In the genomic region with DNA sequence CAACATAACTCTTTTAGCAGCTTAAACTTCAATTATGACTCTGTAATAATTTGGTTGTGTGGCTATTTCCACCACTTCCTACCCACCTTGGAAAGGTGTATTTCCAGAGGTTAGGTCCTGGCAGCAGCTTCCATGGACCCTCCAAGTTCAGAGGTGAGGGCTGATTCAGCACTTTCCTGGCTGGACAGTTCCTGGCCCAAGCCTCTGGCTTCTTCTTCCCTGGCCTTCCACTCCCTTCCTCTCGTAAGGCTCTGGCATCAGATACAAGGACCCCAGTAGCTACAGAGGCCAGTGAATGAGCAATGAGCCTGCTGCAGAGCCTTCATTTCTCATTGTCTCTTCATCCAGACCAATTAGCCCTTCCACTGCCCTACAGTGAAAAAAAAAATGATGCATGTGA, we compare ENCODE assay signal across 17 cellular contexts.
A peak's percentile ranks its signal among the peaks of the same experiment; 100 is the strongest.
DNase-seq lines count a peak whose midpoint lies in the region; ATAC-seq and TF ChIP-seq lines count a peak whose summit lies in the region.
"Had no signal": no experiment of that assay in that cellular context is flagged by ENCODE, and none has a peak within 500 bp of the region (broad histone marks: within the 10 kb centered on the region; RNA-seq: fewer than 3 reads in every experiment).

No MANE protein-coding gene starts in this region.

- H3K4ac ChIP-seq in H9 (ENCODE audit: low read depth, low read length) = no peak overlapping the region

- H2AK5ac ChIP-seq in H9 (ENCODE audit: insufficient read length, low read length) = no peak overlapping the region

- H4K20me1 ChIP-seq in H9 (ENCODE audit: control insufficient read depth, insufficient read depth, insufficient read length) = no peaks in the 10 kb centered on the region

- H3K27me3 ChIP-seq in H9 (ENCODE audit: insufficient read depth, low read length) = no peaks in the 10 kb centered on the region
- H3K27me3 ChIP-seq: Peyer's patch had no signal

- POLR2A ChIA-PET in WTC11 (lab: Charles Lee) = no interaction called here

- TF ChIP-seq CTCF in H9 (conservative IDR thresholded peaks at IDR 0.05) (no peak), WTC11 (IDR thresholded peaks at IDR 0.05) (no peak)

- CTCF ChIA-PET in WTC11 (lab: Charles Lee) = no interaction called here

- H2AFZ ChIP-seq in H9 (ENCODE audit: low read length) = no peak overlapping the region

- no peaks in the 10 kb centered on the region for H3K79me2 ChIP-seq in H9 (ENCODE audit: insufficient read depth, low read length)

- H3K9me3 Mint-ChIP-seq in H9 (no peaks in the 10 kb centered on the region; a peak in 1 of 5 replicates), WTC11 (peaks cover 8% of the 10 kb centered on the region), immature natural killer cell (no peaks in the 10 kb centered on the region)
- H3K9me3 Mint-ChIP-seq: CD8-positive, alpha-beta T cell had no signal

- no peak overlapping the region for H2BK120ac ChIP-seq in H9 (ENCODE audit: low read depth, low read length, poor library complexity, severe bottlenecking)

- H3K23ac ChIP-seq in H9 (ENCODE audit: insufficient read length, low read depth, low read length) = no peak overlapping the region

- H3K27ac ChIP-seq in H9 (ENCODE audit: insufficient read length, low read depth, low read length) = no peak overlapping the region
- H3K27ac ChIP-seq: KMS-11, Peyer's patch had no signal

- H2BK20ac ChIP-seq in H9 (ENCODE audit: low read depth, low read length, poor library complexity, severe bottlenecking) = no peak overlapping the region

- H2BK12ac ChIP-seq in H9 (ENCODE audit: insufficient read length, low read depth, low read length) = no peak overlapping the region

- no peak overlapping the region for H2BK15ac ChIP-seq in H9 (ENCODE audit: low read depth, low read length)

- no peak overlapping the region for H4K5ac ChIP-seq in H9 (ENCODE audit: insufficient read length, low read depth, low read length)

- H3K4me2 ChIP-seq in H9 (ENCODE audit: insufficient read depth, insufficient read length, low read length) = no peak overlapping the region
- H3K4me2 ChIP-seq: KMS-11 had no signal

- H3K4me3 Mint-ChIP-seq in H9 (no peak overlapping the region), WTC11 (no peak overlapping the region), immature natural killer cell (no peak overlapping the region)
- H3K4me3 Mint-ChIP-seq: CD8-positive, alpha-beta T cell had no signal

- DNase-seq in H9 (peak; percentile 49), WTC11 (ENCODE audit: low spot score) (peak; percentile 40), iPS-NIHi7 (ENCODE audit: extremely low spot score) (peak; percentile 69), retina (peak; percentile 32), immature natural killer cell (no peak)
- DNase-seq: CD8-positive, alpha-beta T cell; DMS79 treated with DMSO at 0.1 percent for 48 hours; MG63; NCI-H1105 treated with DMSO at 0.1 percent for 48 hours; NCI-H187; NCI-H446 treated with DMSO at 0.1 percent for 48 hours; NCI-H774; Peyer's patch; SHP77 had no signal

- no peak overlapping the region for H3T11ph ChIP-seq in H9 (ENCODE audit: low read length)

- ATAC-seq in WTC11 (peak; percentile 67), GM18517 (IDR thresholded peaks at IDR 0.05; ENCODE audit: unreplicated experiment) (no peak), HG03159 (IDR thresholded peaks at IDR 0.05; ENCODE audit: unreplicated experiment) (no peak)
- ATAC-seq: CD8-positive, alpha-beta T cell had no signal

- H2BK5ac ChIP-seq in H9 (ENCODE audit: insufficient read length, low read length) = no peak overlapping the region

- H3K4me1 Mint-ChIP-seq in H9 (no peaks in the 10 kb centered on the region), WTC11 (no peaks in the 10 kb centered on the region), immature natural killer cell (no peaks in the 10 kb centered on the region)

- no peak overlapping the region for H3K18ac ChIP-seq in H9 (ENCODE audit: insufficient read length, low read depth, low read length)

- H3K9ac ChIP-seq in H9 (ENCODE audit: extremely low read depth, insufficient read length, low read length) = no peak overlapping the region
- H3K9ac ChIP-seq: KMS-11 had no signal

- no peak overlapping the region for H3K14ac ChIP-seq in H9 (ENCODE audit: insufficient read depth, low read length)

- H4K8ac ChIP-seq in H9 (replicated peaks; ENCODE audit: insufficient read length, low read depth, low read length) = no peak overlapping the region

- H3K23me2 ChIP-seq in H9 (ENCODE audit: insufficient read length, low read depth, low read length, poor library complexity, severe bottlenecking) = no peaks in the 10 kb centered on the region

- H4K91ac ChIP-seq in H9 (ENCODE audit: insufficient read length, low read depth, low read length) = no peak overlapping the region

- no peaks in the 10 kb centered on the region for H3K36me3 Mint-ChIP-seq in H9 (ENCODE audit: insufficient read depth in 1 of 3, low read depth in 3 of 3)
- H3K36me3 Mint-ChIP-seq in WTC11 = no peaks in the 10 kb centered on the region
- no peaks in the 10 kb centered on the region for H3K36me3 Mint-ChIP-seq in immature natural killer cell
- H3K36me3 Mint-ChIP-seq: CD8-positive, alpha-beta T cell had no signal

- H3K27me3 Mint-ChIP-seq in H9 (ENCODE audit: low read depth) (peaks cover 3% of the 10 kb centered on the region; the same call in 1 of the 2 replicates), WTC11 (ENCODE audit: low read depth) (no peaks in the 10 kb centered on the region), immature natural killer cell (ENCODE audit: low read depth in 3 of 3) (peaks cover 0 to 5% (median 0%) of the 10 kb centered on the region in 3 donors)

- H3K56ac ChIP-seq in H9 (ENCODE audit: insufficient read length, low read depth, low read length) = no peak overlapping the region

- no peaks in the 10 kb centered on the region for H3K4me1 ChIP-seq in H9 (ENCODE audit: insufficient read depth, low read length)

- H3K27ac Mint-ChIP-seq in H9 (no peak overlapping the region), WTC11 (no peak overlapping the region), immature natural killer cell (no peak overlapping the region)
- H3K27ac Mint-ChIP-seq: CD8-positive, alpha-beta T cell had no signal

- H3K9me3 ChIP-seq in H9 (ENCODE audit: control insufficient read depth, low read depth, low read length) = no peaks in the 10 kb centered on the region
- H3K9me3 ChIP-seq: Peyer's patch had no signal

- no peaks in the 10 kb centered on the region for H3K79me1 ChIP-seq in H9 (ENCODE audit: insufficient read depth, low read depth, low read length, poor library complexity, severe bottlenecking)

- no CpG with 5 or more reads among the region's 1 CpG for WGBS in H9 (ENCODE audit: extremely low coverage, insufficient read length, low lambda C conversion rate)

TF ChIP-seq in WTC11, 78 proteins besides CTCF, POLR2A, EP300 and RAD21 (continues in another document):
- TF ChIP-seq TEAD1 (CRISPR knock-in tag; IDR thresholded peaks at IDR 0.05) = no peak
- no peak for TF ChIP-seq ATF2 (CRISPR knock-in tag; IDR thresholded peaks at IDR 0.05; ENCODE audit: borderline replicate concordance, low read depth)
- TF ChIP-seq, protein P1, sequence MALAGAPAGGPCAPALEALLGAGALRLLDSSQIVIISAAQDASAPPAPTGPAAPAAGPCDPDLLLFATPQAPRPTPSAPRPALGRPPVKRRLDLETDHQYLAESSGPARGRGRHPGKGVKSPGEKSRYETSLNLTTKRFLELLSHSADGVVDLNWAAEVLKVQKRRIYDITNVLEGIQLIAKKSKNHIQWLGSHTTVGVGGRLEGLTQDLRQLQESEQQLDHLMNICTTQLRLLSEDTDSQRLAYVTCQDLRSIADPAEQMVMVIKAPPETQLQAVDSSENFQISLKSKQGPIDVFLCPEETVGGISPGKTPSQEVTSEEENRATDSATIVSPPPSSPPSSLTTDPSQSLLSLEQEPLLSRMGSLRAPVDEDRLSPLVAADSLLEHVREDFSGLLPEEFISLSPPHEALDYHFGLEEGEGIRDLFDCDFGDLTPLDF (CRISPR knock-in tag; IDR thresholded peaks at IDR 0.05) = no peak
- TF ChIP-seq ETV6 (CRISPR knock-in tag; IDR thresholded peaks at IDR 0.05) = no peak
- TF ChIP-seq, protein P2, sequence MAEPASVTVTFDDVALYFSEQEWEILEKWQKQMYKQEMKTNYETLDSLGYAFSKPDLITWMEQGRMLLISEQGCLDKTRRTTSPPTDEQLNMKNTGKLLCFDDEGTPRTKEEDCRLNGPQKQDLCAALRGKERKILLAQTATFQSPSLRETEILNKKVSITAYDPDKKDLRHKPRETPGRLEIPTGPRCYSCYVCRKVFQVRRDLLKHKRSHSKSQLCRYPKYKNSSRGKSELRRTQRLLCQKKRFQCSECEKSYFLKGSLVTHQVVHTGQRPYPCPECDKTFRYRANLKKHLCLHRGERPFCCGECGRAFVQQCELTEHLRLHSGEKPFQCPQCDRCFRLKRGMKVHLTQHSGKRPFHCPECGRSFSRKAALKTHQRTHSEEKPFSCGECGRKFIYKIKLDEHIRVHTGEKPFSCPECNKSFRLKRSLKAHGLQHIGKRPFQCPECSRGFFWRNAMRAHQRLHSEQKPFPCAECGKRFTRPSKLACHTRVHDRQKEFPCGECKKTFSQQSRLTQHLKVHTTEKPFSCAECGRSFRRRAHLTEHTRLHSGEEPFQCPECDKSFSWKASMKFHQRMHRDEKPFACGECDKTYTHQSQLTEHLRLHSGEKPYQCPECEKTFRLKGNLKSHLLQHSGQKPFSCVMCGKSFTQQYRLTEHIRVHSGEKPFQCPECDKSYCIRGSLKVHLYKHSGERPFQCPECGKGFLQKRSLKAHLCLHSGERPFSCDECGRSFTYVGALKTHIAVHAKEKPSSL (CRISPR knock-in tag; conservative IDR thresholded peaks at IDR 0.05) = no peak
- TF ChIP-seq FOXK1 (CRISPR knock-in tag; IDR thresholded peaks at IDR 0.05) = peak; percentile 47; the same call in 1 of the 2 replicates
- TF ChIP-seq TP53 (CRISPR knock-in tag; IDR thresholded peaks at IDR 0.05) = no peak
- TF ChIP-seq CREB1 (CRISPR knock-in tag; IDR thresholded peaks at IDR 0.05) = no peak
- no peak for TF ChIP-seq KAT7 (CRISPR knock-in tag; IDR thresholded peaks at IDR 0.05; ENCODE audit: borderline replicate concordance)

Comparison
In these comparisons a context has a peak if more than half of its experiments do, and no peak if none do; other contexts are left out.
1. DNase-seq: peak in H9 (single experiment), WTC11 (single experiment), iPS-NIHi7 (single experiment) and retina (single experiment); none in immature natural killer cell (0 of 3).